Comparison of ENCODE assay signal across 16 cellular contexts in genomic region chr6:12717356-12717755, GRCh38. TPM values are rescaled to one million over a fixed set of nuclear protein-coding genes. Genes with fewer than 3 reads are reported as not detected.
A peak's percentile ranks its signal among the peaks of the same experiment; 100 is the strongest.
DNase-seq lines count a peak whose midpoint lies in the region; TF ChIP-seq lines count a peak whose summit lies in the region.
"Had no signal": no experiment of that assay in that cellular context is flagged by ENCODE, and none has a peak within 500 bp of the region (broad histone marks: within the 10 kb centered on the region; RNA-seq: fewer than 3 reads in every experiment).

No MANE protein-coding gene starts in this region.

- peak; percentile 64 for DNase-seq in DMS53 (lab: John Stamatoyannopoulos, UW)
- peak; percentile 68 to 80 for DNase-seq in NCI-H2081 (lab: John Stamatoyannopoulos, UW)
- peak; percentile 4 for DNase-seq in astrocyte of the spinal cord (ENCODE audit: low read depth, low spot score)
- peak; percentile 13 to 42 for DNase-seq in lung microvascular endothelial cell (ENCODE audit: low read depth in 2 of 2)
- no peak for DNase-seq in activated CD4-positive, CD25-positive, alpha-beta regulatory T cell (lab: John Stamatoyannopoulos, UW)
- DNase-seq in NCI-H2107 (lab: John Stamatoyannopoulos, UW): no peak
- no peak for DNase-seq in cerebellar nuclear complex (lab: John Stamatoyannopoulos, UW)
- DNase-seq in superior temporal gyrus (ENCODE audit: extremely low spot score): no peak
- DNase-seq: activated CD4-positive, alpha-beta T cell treated with anti-CD3 and anti-CD28 coated beads, Interleukin-2, amount 50 U/mL, for 48 hours; activated naive CD4-positive, alpha-beta T cell treated with anti-CD3 and anti-CD28 coated beads, Interleukin-2, amount 10 ng/mL, durations not matched to agents 7 days and 5 days; activated T-cell treated with anti-CD3 and anti-CD28 coated beads, Interleukin-2, amount 50 U/mL, for 24 hours; left ventricle myocardium superior; NCI-H1092; sigmoid colon; stimulated activated naive CD8-positive, alpha-beta T cell treated with anti-CD3 and anti-CD28 coated beads, Interleukin-15, Interleukin-2, amounts not matched to agents 100 U/mL and 50 U/mL, for 24 hours had no signal

- in situ Hi-C loops in astrocyte of the spinal cord (cut with HindIII; ENCODE audit: low sequenced_read_pairs): no loop called here

- no peak overlapping the region for H3K4me3 ChIP-seq in astrocyte of the spinal cord (ENCODE audit: low read depth, low read length)
- H3K4me3 ChIP-seq: HAP-1, sigmoid colon had no signal

- no peak for TF ChIP-seq CTCF in astrocyte of the spinal cord (IDR thresholded peaks at IDR 0.05; ENCODE audit: low read depth, low read length)

RNA-seq across cellular contexts. Expression of gene PHACTR1, which starts 0.8 kb away (rescaled TPM):
- total RNA-seq in lung microvascular endothelial cell: 0.40 and 1.3 TPM in 2 replicates

Comparison
In these comparisons a context has a peak if more than half of its experiments do, and no peak if none do; other contexts are left out.
1. DNase-seq: peak in DMS53 (single experiment), NCI-H2081 (2 of 2), astrocyte of the spinal cord (single experiment) and lung microvascular endothelial cell (2 of 2); none in activated CD4-positive, CD25-positive, alpha-beta regulatory T cell (0 of 4), NCI-H2107 (single experiment), cerebellar nuclear complex (0 of 2) and superior temporal gyrus (single experiment).